ENCODE assay signal across 32 cellular contexts in the genomic region with DNA sequence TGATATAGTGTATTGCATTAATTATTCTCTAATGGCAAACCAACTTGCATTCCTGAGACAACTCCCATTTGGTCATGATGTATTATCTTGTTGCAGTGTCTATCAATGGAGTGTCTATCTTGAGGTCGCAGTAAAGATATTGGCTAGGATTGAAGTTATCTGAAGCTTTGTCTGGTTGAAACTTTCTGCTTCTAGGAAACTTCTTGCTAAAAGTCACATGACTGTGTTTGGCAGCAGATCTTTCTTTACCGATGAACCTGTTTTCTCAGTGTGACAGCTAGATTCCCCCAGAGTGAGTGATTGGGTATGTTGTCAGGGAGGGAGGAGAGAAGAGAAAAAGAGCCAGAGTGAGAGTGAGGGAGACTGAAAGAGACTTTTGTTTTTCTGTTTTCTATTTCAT.
DNase-seq lines count a peak whose midpoint lies in the region; ATAC-seq, FAIRE-seq and TF ChIP-seq lines count a peak whose summit lies in the region.
"Had no signal": no experiment of that assay in that cellular context is flagged by ENCODE, and none has a peak within 500 bp of the region (broad histone marks: within the 10 kb centered on the region; RNA-seq: fewer than 3 reads in every experiment).

No MANE protein-coding gene starts in this region.

- no peak overlapping the region for H3K4me2 ChIP-seq in GM12878 (ENCODE audit: control insufficient read depth, insufficient read depth)
- H3K4me2 ChIP-seq: A549 had no signal

- H3K27ac ChIP-seq in GM12878 (ENCODE audit: control insufficient read depth, insufficient read depth) (no peak overlapping the region), endodermal cell (ENCODE audit: low read depth, low read length) (no peak overlapping the region)
- H3K27ac ChIP-seq: A549, dorsolateral prefrontal cortex, HL-60, Peyer's patch, SJCRH30, tibial artery had no signal

- H3K36me3 ChIP-seq in GM12878 (ENCODE audit: control insufficient read depth in 2 of 2, insufficient read depth in 2 of 2, low read length in 1 of 2) (no peaks in the 10 kb centered on the region), endodermal cell (ENCODE audit: control insufficient read depth, insufficient read depth, low read length) (no peaks in the 10 kb centered on the region)
- H3K36me3 ChIP-seq: Peyer's patch, SJCRH30, tibial artery had no signal

- peak; percentile 38 for FAIRE-seq in GM12878 (lab: Jason Lieb, UNC)
- FAIRE-seq: GM18507 had no signal

- H3K9me3 Mint-ChIP-seq in Calu3 (ENCODE audit: low read depth, unreplicated experiment) (no peaks in the 10 kb centered on the region), mesothelial cell of epicardium (peaks cover 18% of the 10 kb centered on the region), endodermal cell (no peaks in the 10 kb centered on the region)
- peaks cover 12% of the 10 kb centered on the region for H3K9me3 Mint-ChIP-seq in activated CD4-positive, alpha-beta T cell treated with anti-CD3 and anti-CD28 coated beads, Interleukin-2, amount 10 ng/mL, durations not matched to agents 24 days and 14 days
- H3K9me3 Mint-ChIP-seq: activated naive CD4-positive, alpha-beta T cell treated with anti-CD3 and anti-CD28 coated beads for 36 hours had no signal

- H3K79me2 ChIP-seq in GM12878 (ENCODE audit: control insufficient read depth, insufficient read depth, low read length): no peaks in the 10 kb centered on the region

- H3K4me1 ChIP-seq in GM12878 (ENCODE audit: control insufficient read depth, insufficient read depth, low read length) (no peaks in the 10 kb centered on the region; the same call in 1 of the 2 replicates), endodermal cell (ENCODE audit: control insufficient read depth, insufficient read depth, low read length) (no peaks in the 10 kb centered on the region)
- H3K4me1 ChIP-seq: A549, Peyer's patch had no signal

- BruUV-seq in Calu3 (replicated peaks; lab: Mats Ljungman, UMichigan) (no TSS peak), GM12878 (replicated peaks; lab: Mats Ljungman, UMichigan) (no TSS peak)

- no peak overlapping the region for H3K27ac Mint-ChIP-seq in Calu3 (ENCODE audit: unreplicated experiment)
- H3K27ac Mint-ChIP-seq in mesothelial cell of epicardium: peak overlapping the region; percentile 78
- no peak overlapping the region for H3K27ac Mint-ChIP-seq in activated CD4-positive, alpha-beta T cell treated with anti-CD3 and anti-CD28 coated beads, Interleukin-2, amount 10 ng/mL, durations not matched to agents 24 days and 14 days
- no peak overlapping the region for H3K27ac Mint-ChIP-seq in endodermal cell
- H3K27ac Mint-ChIP-seq: activated CD4-positive, alpha-beta memory T cell treated with anti-CD3 and anti-CD28 coated beads, Interleukin-2, amount 10 ng/mL, durations not matched to agents 7 days and 5 days; activated naive CD4-positive, alpha-beta T cell treated with anti-CD3 and anti-CD28 coated beads for 36 hours had no signal

- no peak overlapping the region for H2AFZ ChIP-seq in GM12878 (ENCODE audit: control insufficient read depth, low read depth, low read length)

- TF ChIP-seq POLR2A in GM12878 (IDR thresholded peaks at IDR 0.05; ENCODE audit: low read depth, low read length): no peak

- H3K27me3 ChIP-seq in GM12878 (replicated peaks in 1 of 2; ENCODE audit: control insufficient read depth in 2 of 2, insufficient read depth in 2 of 2, low read length in 1 of 2) (no peaks in the 10 kb centered on the region; a peak in 1 of 4 replicates), endodermal cell (ENCODE audit: control insufficient read depth, insufficient read depth, low read length, poor library complexity, severe bottlenecking) (no peaks in the 10 kb centered on the region)
- H3K27me3 ChIP-seq: Peyer's patch, tibial artery had no signal

- no peaks in the 10 kb centered on the region for H4K20me1 ChIP-seq in GM12878 (ENCODE audit: control insufficient read depth, insufficient read depth)

- no peak for TF ChIP-seq RAD21 in GM12878 (IDR thresholded peaks at IDR 0.05; ENCODE audit: insufficient read depth, low read depth, low read length)

- H3K9me3 ChIP-seq in GM12878 (replicated peaks; ENCODE audit: control insufficient read depth, insufficient read depth, low read length): no peaks in the 10 kb centered on the region
- peaks cover 11% of the 10 kb centered on the region for H3K9me3 ChIP-seq in endodermal cell (ENCODE audit: control insufficient read depth, low read length)
- H3K9me3 ChIP-seq: A549, Peyer's patch, SJCRH30, tibial artery had no signal

- SMC1A ChIA-PET in GM12878 (lab: Charles Lee; ENCODE audit: uncharacterized antibody, unreplicated experiment): interaction anchor here (1.0 to 1.2 kb wide), 2 partner anchors 10 to 49 kb away, joined by 3 to 4 read pairs; no protein-coding TSS in a partner anchor

- POLR2A ChIA-PET in GM12878 (lab: Charles Lee): interaction anchor here (0.6 kb wide), 1 partner anchor 407 kb away, joined by 3 read pairs; no protein-coding TSS in a partner anchor

- DNase-seq in Calu3 (peak; percentile 14), OCI-M1 (lab: John Stamatoyannopoulos, UW) (peak; percentile 89), GM12878 (ENCODE audit: low read depth, low spot score) (no peak), mesothelial cell of epicardium (ENCODE audit: low spot score in 2 of 2, unreplicated experiment in 2 of 2) (no peak), cardiac septum (ENCODE audit: low spot score) (no peak), endodermal cell (no peak)
- no peak for DNase-seq in activated CD4-positive, alpha-beta T cell treated with anti-CD3 and anti-CD28 coated beads, Interleukin-2, amount 10 ng/mL, durations not matched to agents 24 days and 14 days
- DNase-seq: activated CD4-positive, alpha-beta memory T cell treated with anti-CD3 and anti-CD28 coated beads, Interleukin-2, amount 10 ng/mL, durations not matched to agents 7 days and 5 days; activated CD4-positive, CD25-positive, alpha-beta regulatory T cell treated with anti-CD3 and anti-CD28 coated beads, Interleukin-2, amount 50 U/mL, for 72 hours; activated CD8-positive, alpha-beta memory T cell treated with anti-CD3 and anti-CD28 coated beads, Interleukin-2, amount 50 U/mL, for 4 hours; activated naive CD4-positive, alpha-beta T cell treated with anti-CD3 and anti-CD28 coated beads for 36 hours; CD4-positive, CD25-positive, alpha-beta regulatory T cell; dorsolateral prefrontal cortex; H7; hypothalamus; Karpas-422; left colon; MV-4-11; NCI-H1436 treated with DMSO at 0.1 percent for 48 hours; NCI-H2081 treated with DMSO at 0.1 percent for 48 hours; NCI-H345; NCI-H69; Peyer's patch; SJCRH30; stimulated activated CD4-positive, alpha-beta T cell treated with anti-CD3 and anti-CD28 coated beads, Interleukin-4, amount 100 ng/mL, for 4 hours; T-helper 1 cell; tibial artery had no signal

- H3K36me3 Mint-ChIP-seq in Calu3 (ENCODE audit: insufficient read depth, unreplicated experiment) (no peaks in the 10 kb centered on the region), mesothelial cell of epicardium (peaks cover 1% of the 10 kb centered on the region), endodermal cell (ENCODE audit: low read depth) (no peaks in the 10 kb centered on the region)
- no peaks in the 10 kb centered on the region for H3K36me3 Mint-ChIP-seq in activated CD4-positive, alpha-beta T cell treated with anti-CD3 and anti-CD28 coated beads, Interleukin-2, amount 10 ng/mL, durations not matched to agents 24 days and 14 days (ENCODE audit: low read depth)
- H3K36me3 Mint-ChIP-seq: CD4-positive, CD25-positive, alpha-beta regulatory T cell had no signal

- H3K4me3 Mint-ChIP-seq in Calu3 (ENCODE audit: low read depth, unreplicated experiment): no peak overlapping the region
- H3K4me3 Mint-ChIP-seq in mesothelial cell of epicardium: no peak overlapping the region
- no peak overlapping the region for H3K4me3 Mint-ChIP-seq in activated CD4-positive, alpha-beta T cell treated with anti-CD3 and anti-CD28 coated beads, Interleukin-2, amount 10 ng/mL, durations not matched to agents 24 days and 14 days
- H3K4me3 Mint-ChIP-seq in endodermal cell: no peak overlapping the region
- H3K4me3 Mint-ChIP-seq: activated CD4-positive, alpha-beta memory T cell treated with anti-CD3 and anti-CD28 coated beads, Interleukin-2, amount 10 ng/mL, durations not matched to agents 7 days and 5 days; activated naive CD4-positive, alpha-beta T cell treated with anti-CD3 and anti-CD28 coated beads for 36 hours; CD4-positive, CD25-positive, alpha-beta regulatory T cell had no signal

- no peak for ATAC-seq in GM12878
- ATAC-seq in GM19463 (IDR thresholded peaks at IDR 0.05; ENCODE audit: unreplicated experiment): no peak
- ATAC-seq: A549, left colon, sciatic nerve had no signal

- no peak for TF ChIP-seq EP300 in GM12878 (IDR thresholded peaks at IDR 0.05; ENCODE audit: borderline replicate concordance in 1 of 2, control insufficient read depth in 1 of 2, low read depth in 2 of 2, low read length in 2 of 2)

- no peak overlapping the region for H3K4me3 ChIP-seq in GM12878
- no peak overlapping the region for H3K4me3 ChIP-seq in endodermal cell (ENCODE audit: low read length)
- H3K4me3 ChIP-seq: A549, dorsolateral prefrontal cortex, Peyer's patch, SJCRH30, tibial artery had no signal

- TF ChIP-seq CTCF in Calu3 (IDR thresholded peaks at IDR 0.05; ENCODE audit: unreplicated experiment) (no peak), GM12878 (IDR thresholded peaks at IDR 0.05 in 2 of 3, conservative IDR thresholded peaks at IDR 0.05 in 1 of 3; ENCODE audit: control insufficient read depth in 2 of 3, extremely low read depth in 1 of 3, insufficient read depth in 1 of 3, low read depth in 3 of 3, low read length in 3 of 3) (no peak), mesothelial cell of epicardium (IDR thresholded peaks at IDR 0.05; ENCODE audit: unreplicated experiment) (no peak), endodermal cell (conservative IDR thresholded peaks at IDR 0.05) (no peak)

- CTCF ChIA-PET in Calu3 (lab: Charles Lee): no interaction called here
- CTCF ChIA-PET in GM12878 (lab: Yijun Ruan, JAX): interaction anchor here (1.4 kb wide), 1 partner anchor 413 kb away, joined by 3 read pairs; no protein-coding TSS in a partner anchor

- no peaks in the 10 kb centered on the region for H3K27me3 Mint-ChIP-seq in Calu3 (ENCODE audit: unreplicated experiment)
- no peaks in the 10 kb centered on the region for H3K27me3 Mint-ChIP-seq in mesothelial cell of epicardium (ENCODE audit: low read depth)
- peaks cover 26% of the 10 kb centered on the region for H3K27me3 Mint-ChIP-seq in activated CD4-positive, alpha-beta T cell treated with anti-CD3 and anti-CD28 coated beads, Interleukin-2, amount 10 ng/mL, durations not matched to agents 24 days and 14 days
- no peaks in the 10 kb centered on the region for H3K27me3 Mint-ChIP-seq in endodermal cell (ENCODE audit: insufficient read depth)
- H3K27me3 Mint-ChIP-seq: activated CD4-positive, alpha-beta memory T cell treated with anti-CD3 and anti-CD28 coated beads, Interleukin-2, amount 10 ng/mL, durations not matched to agents 7 days and 5 days had no signal

- no peak overlapping the region for H3K9ac ChIP-seq in GM12878 (ENCODE audit: control insufficient read depth, insufficient read depth, low read length)
- no peak overlapping the region for H3K9ac ChIP-seq in endodermal cell (ENCODE audit: extremely low read depth, low read length, poor library complexity, severe bottlenecking)

- RAD21 ChIA-PET in GM12878 (lab: Charles Lee; ENCODE audit: unreplicated experiment): no interaction called here

- H3K4me1 Mint-ChIP-seq in Calu3 (ENCODE audit: low read depth, unreplicated experiment) (peaks cover 11% of the 10 kb centered on the region), mesothelial cell of epicardium (peaks cover 48% of the 10 kb centered on the region), endodermal cell (peaks cover 33% of the 10 kb centered on the region)
- peaks cover 3% of the 10 kb centered on the region for H3K4me1 Mint-ChIP-seq in activated CD4-positive, alpha-beta T cell treated with anti-CD3 and anti-CD28 coated beads, Interleukin-2, amount 10 ng/mL, durations not matched to agents 24 days and 14 days

- in situ Hi-C loops in GM12878 (cut with MboI): no loop called here

- 71% methylated on average over 2 of the region's 2 CpGs for WGBS in GM12878 (ENCODE audit: insufficient coverage, insufficient replicate concordance, low lambda C conversion rate, missing lambda C conversion rate)
- WGBS in endodermal cell (ENCODE audit: insufficient coverage in 1 of 2, insufficient read length in 1 of 2), 2 experiments: 60 to 75% methylated on average over 2 of the region's 2 CpGs

- intact Hi-C loops in Calu3 (cut with micrococcal nuclease; ENCODE audit: unreplicated experiment): no loop called here
- intact Hi-C loops in GM12878 (cut with micrococcal nuclease; ENCODE audit: unreplicated experiment): no loop called here
- intact Hi-C loops in cardiac septum (cut with DNase I): no loop called here
- intact Hi-C loops in activated CD4-positive, alpha-beta T cell treated with anti-CD3 and anti-CD28 coated beads, Interleukin-2, amount 10 ng/mL, durations not matched to agents 24 days and 14 days (cut with micrococcal nuclease): no loop called here

Comparison
In these comparisons a context has a peak if more than half of its experiments do, and no peak if none do; other contexts are left out.
1. DNase-seq: peak in Calu3 (single experiment) and OCI-M1 (single experiment); none in GM12878 (single experiment), mesothelial cell of epicardium (0 of 2), cardiac septum (single experiment), activated CD4-positive, alpha-beta T cell treated with anti-CD3 and anti-CD28 coated beads, Interleukin-2, amount 10 ng/mL, durations not matched to agents 24 days and 14 days (single experiment) and endodermal cell (single experiment).